ENCODE assay signal across 23 cellular contexts in the genomic region with DNA sequence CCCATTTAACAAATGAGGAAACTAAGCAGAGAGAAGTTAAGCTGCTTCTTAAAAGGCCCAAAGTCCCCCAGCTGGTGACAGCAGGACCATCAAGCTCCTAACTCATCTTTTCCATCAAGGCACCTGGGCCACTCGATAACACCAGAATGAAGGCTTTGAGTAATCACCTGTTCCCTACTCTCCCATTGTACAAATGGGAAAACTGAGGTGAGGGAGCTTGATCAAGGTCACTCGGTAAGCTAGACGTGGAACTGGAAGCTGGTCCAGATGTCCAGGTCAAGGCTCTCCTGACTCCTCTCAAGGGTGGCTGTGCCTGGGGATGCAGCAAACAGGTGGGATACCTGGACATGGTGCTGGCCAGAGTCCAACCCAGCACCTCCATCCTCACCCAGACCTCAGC.
"Had no signal": no experiment of that assay in that cellular context is flagged by ENCODE, and none has a peak within 500 bp of the region (broad histone marks: within the 10 kb centered on the region; RNA-seq: fewer than 3 reads in every experiment).

No MANE protein-coding gene starts in this region.

- H3K4me1 ChIP-seq: left lung, lower lobe of right lung, right atrium auricular region, thyroid gland, transverse colon, upper lobe of right lung had no signal

- H3K9me3 ChIP-seq: left lung, lower lobe of right lung, neutrophil, right atrium auricular region, spleen, thyroid gland, transverse colon, upper lobe of right lung had no signal

- H3K27me3 ChIP-seq: left lung, right atrium auricular region, spleen, thyroid gland, transverse colon, upper lobe of right lung had no signal

- DNase-seq: head of caudate nucleus; hippocampal formation; kidney; left colon; left lung; lower lobe of right lung; mammary epithelial cell; mesenchymal stem cell; naive thymus-derived CD8-positive, alpha-beta T cell; occipital lobe; small intestine; spleen; stimulated activated CD4-positive, alpha-beta T cell treated with anti-CD3 and anti-CD28 coated beads, Interleukin-4, amount 100 ng/mL, for 24 hours; stimulated activated naive CD4-positive, alpha-beta T cell treated with Interleukin-2 at 50 U/mL for 16 hours; stimulated activated naive CD8-positive, alpha-beta T cell treated with anti-CD3 and anti-CD28 coated beads, Interleukin-15, amount 100 ng/mL, for 72 hours; substantia nigra; thyroid gland; transverse colon; upper lobe of right lung had no signal

- H3K27ac ChIP-seq: left lung, lower lobe of right lung, neutrophil, parathyroid adenoma, right atrium auricular region, spleen, thyroid gland, transverse colon, upper lobe of right lung had no signal

- H3K79me2 ChIP-seq: parathyroid adenoma had no signal

- H3K4me3 ChIP-seq: left lung, lower lobe of right lung, right atrium auricular region, spleen, thyroid gland, transverse colon, upper lobe of right lung had no signal

- H3K36me3 ChIP-seq: left lung, lower lobe of right lung, neutrophil, right atrium auricular region, spleen, thyroid gland, transverse colon, upper lobe of right lung had no signal

- ATAC-seq: left colon; left lung; lower lobe of right lung; naive thymus-derived CD8-positive, alpha-beta T cell; sciatic nerve; stimulated activated naive CD8-positive, alpha-beta T cell treated with anti-CD3 and anti-CD28 coated beads, Interleukin-15, amount 100 ng/mL, for 72 hours; upper lobe of right lung had no signal

- H2AFZ ChIP-seq: parathyroid adenoma had no signal

- H3K9ac ChIP-seq: parathyroid adenoma had no signal
